ENCODE assay signal across 1 cellular context in the genomic region with DNA sequence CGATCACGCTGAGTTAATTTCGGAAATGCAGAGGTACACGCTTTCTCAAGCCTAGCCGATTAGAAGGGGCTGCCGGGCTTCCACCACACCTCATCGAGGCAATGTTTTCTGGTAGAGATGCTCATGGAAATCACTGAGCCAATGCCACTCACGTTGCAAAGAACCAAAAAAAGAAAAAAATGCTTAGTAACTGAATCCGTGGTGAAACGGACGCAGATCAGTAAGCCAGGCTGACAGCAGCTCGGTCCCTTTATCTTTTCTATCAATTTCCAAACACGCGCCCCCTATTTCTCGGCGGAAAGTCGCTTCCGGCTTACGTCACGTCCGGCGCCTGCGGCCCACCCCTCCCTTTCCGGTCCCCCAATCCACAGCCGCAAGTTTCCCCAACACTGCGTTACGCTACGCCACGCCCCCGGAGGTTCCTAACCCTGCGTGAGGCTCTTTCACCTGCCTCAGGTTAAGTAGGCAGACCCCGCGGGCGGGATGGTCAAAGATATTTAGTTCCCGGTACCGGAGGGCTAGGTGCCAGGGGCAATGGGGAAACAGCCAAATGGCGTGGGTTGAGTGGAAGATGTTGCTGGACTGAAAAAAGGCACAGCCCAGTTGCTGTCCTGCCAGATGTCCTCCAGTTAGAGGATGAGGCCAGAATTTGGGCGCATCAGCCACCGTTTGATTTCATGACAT.
TF ChIP-seq lines count a peak whose summit lies in the region.

A gene with protein sequence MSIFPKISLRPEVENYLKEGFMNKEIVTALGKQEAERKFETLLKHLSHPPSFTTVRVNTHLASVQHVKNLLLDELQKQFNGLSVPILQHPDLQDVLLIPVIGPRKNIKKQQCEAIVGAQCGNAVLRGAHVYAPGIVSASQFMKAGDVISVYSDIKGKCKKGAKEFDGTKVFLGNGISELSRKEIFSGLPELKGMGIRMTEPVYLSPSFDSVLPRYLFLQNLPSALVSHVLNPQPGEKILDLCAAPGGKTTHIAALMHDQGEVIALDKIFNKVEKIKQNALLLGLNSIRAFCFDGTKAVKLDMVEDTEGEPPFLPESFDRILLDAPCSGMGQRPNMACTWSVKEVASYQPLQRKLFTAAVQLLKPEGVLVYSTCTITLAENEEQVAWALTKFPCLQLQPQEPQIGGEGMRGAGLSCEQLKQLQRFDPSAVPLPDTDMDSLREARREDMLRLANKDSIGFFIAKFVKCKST (minus strand): TSS at position 264 of the 684 bp plus-strand sequence. CDS start 384 bp downstream, outside the sequence.

TF ChIP-seq in HepG2, 621 proteins besides CTCF, POLR2A, EP300 and RAD21 (continued from another document and continues in another):
- TF ChIP-seq, protein P1, sequence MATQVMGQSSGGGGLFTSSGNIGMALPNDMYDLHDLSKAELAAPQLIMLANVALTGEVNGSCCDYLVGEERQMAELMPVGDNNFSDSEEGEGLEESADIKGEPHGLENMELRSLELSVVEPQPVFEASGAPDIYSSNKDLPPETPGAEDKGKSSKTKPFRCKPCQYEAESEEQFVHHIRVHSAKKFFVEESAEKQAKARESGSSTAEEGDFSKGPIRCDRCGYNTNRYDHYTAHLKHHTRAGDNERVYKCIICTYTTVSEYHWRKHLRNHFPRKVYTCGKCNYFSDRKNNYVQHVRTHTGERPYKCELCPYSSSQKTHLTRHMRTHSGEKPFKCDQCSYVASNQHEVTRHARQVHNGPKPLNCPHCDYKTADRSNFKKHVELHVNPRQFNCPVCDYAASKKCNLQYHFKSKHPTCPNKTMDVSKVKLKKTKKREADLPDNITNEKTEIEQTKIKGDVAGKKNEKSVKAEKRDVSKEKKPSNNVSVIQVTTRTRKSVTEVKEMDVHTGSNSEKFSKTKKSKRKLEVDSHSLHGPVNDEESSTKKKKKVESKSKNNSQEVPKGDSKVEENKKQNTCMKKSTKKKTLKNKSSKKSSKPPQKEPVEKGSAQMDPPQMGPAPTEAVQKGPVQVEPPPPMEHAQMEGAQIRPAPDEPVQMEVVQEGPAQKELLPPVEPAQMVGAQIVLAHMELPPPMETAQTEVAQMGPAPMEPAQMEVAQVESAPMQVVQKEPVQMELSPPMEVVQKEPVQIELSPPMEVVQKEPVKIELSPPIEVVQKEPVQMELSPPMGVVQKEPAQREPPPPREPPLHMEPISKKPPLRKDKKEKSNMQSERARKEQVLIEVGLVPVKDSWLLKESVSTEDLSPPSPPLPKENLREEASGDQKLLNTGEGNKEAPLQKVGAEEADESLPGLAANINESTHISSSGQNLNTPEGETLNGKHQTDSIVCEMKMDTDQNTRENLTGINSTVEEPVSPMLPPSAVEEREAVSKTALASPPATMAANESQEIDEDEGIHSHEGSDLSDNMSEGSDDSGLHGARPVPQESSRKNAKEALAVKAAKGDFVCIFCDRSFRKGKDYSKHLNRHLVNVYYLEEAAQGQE (IDR thresholded peaks at IDR 0.05; ENCODE audit: borderline replicate concordance in 1 of 2, low read depth in 1 of 2, low read length in 2 of 2), result peak in 1 of 2 experiments; percentile 11; a peak in 1 of 4 replicates
- TF ChIP-seq TBL1XR1 (IDR thresholded peaks at IDR 0.05; ENCODE audit: borderline replicate concordance, low read length, partially characterized antibody) (peak; percentile 54), ARNT2 (CRISPR knock-in tag; IDR thresholded peaks at IDR 0.05; ENCODE audit: low read depth) (peak; percentile 77; the same call in 1 of the 2 replicates), ATM (IDR thresholded peaks at IDR 0.05; ENCODE audit: borderline replicate concordance) (no peak), ZNF775 (CRISPR knock-in tag; IDR thresholded peaks at IDR 0.05; ENCODE audit: borderline replicate concordance) (no peak), ZSCAN21 (CRISPR knock-in tag; IDR thresholded peaks at IDR 0.05; ENCODE audit: borderline replicate concordance) (peak; percentile 45; the same call in 1 of the 2 replicates), TBX2 (CRISPR knock-in tag; IDR thresholded peaks at IDR 0.05; ENCODE audit: borderline replicate concordance) (peak; percentile 66; the same call in 1 of the 2 replicates), ONECUT2 (CRISPR knock-in tag; IDR thresholded peaks at IDR 0.05) (no peak), ZNF891 (CRISPR knock-in tag; IDR thresholded peaks at IDR 0.05) (peak; percentile 70; the same call in 1 of the 2 replicates), ZC3H13 (CRISPR knock-in tag; IDR thresholded peaks at IDR 0.05) (no peak), MED1 (CRISPR knock-in tag; IDR thresholded peaks at IDR 0.05) (peak; percentile 56), ZNF256 (CRISPR knock-in tag; conservative IDR thresholded peaks at IDR 0.05) (no peak), POLR2G (IDR thresholded peaks at IDR 0.05; ENCODE audit: low read depth, low read length) (peak; percentile 84), FOXC1 (CRISPR knock-in tag; IDR thresholded peaks at IDR 0.05; ENCODE audit: borderline replicate concordance) (peak; percentile 79; the same call in 1 of the 2 replicates), IRX3 (CRISPR knock-in tag; IDR thresholded peaks at IDR 0.05; ENCODE audit: borderline replicate concordance, low read depth) (no peak), ZNF746 (CRISPR knock-in tag; IDR thresholded peaks at IDR 0.05) (peak; percentile 43; the same call in 1 of the 2 replicates), PHF8 (CRISPR knock-in tag; IDR thresholded peaks at IDR 0.05) (peak; percentile 81), KLF16 (CRISPR knock-in tag; IDR thresholded peaks at IDR 0.05) (peak in 1 of 2 experiments; percentile 77; a peak in 2 of 4 replicates), GATA4 (IDR thresholded peaks at IDR 0.05; ENCODE audit: borderline replicate concordance, low read depth) (0 out of 2 replicates have a peak, but pooled peaks have one; percentile 58), NFYB (CRISPR knock-in tag; IDR thresholded peaks at IDR 0.05) (peak; percentile 42; the same call in 1 of the 2 replicates)
- TF ChIP-seq, protein P2, sequence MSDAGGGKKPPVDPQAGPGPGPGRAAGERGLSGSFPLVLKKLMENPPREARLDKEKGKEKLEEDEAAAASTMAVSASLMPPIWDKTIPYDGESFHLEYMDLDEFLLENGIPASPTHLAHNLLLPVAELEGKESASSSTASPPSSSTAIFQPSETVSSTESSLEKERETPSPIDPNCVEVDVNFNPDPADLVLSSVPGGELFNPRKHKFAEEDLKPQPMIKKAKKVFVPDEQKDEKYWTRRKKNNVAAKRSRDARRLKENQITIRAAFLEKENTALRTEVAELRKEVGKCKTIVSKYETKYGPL (CRISPR knock-in tag; IDR thresholded peaks at IDR 0.05), result no peak
- TF ChIP-seq, protein P3, sequence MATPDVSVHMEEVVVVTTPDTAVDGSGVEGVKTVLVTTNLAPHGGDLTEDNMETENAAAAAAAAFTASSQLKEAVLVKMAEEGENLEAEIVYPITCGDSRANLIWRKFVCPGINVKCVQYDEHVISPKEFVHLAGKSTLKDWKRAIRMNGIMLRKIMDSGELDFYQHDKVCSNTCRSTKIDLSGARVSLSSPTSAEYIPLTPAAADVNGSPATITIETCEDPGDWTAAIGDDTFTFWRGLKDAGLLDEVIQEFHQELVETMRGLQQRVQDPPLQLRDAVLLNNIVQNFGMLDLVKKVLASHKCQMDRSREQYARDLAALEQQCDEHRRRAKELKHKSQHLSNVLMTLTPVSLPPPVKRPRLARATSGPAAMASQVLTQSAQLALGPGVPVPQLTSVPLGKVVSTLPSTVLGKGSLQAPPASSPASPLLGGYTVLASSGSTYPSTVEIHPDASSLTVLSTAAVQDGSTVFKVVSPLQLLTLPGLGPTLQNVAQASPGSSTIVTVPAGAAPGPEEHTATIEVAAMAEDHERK (CRISPR knock-in tag; IDR thresholded peaks at IDR 0.05; ENCODE audit: low read depth), result 0 out of 2 replicates have a peak, but pooled peaks have one; percentile 32
- TF ChIP-seq, protein P4, sequence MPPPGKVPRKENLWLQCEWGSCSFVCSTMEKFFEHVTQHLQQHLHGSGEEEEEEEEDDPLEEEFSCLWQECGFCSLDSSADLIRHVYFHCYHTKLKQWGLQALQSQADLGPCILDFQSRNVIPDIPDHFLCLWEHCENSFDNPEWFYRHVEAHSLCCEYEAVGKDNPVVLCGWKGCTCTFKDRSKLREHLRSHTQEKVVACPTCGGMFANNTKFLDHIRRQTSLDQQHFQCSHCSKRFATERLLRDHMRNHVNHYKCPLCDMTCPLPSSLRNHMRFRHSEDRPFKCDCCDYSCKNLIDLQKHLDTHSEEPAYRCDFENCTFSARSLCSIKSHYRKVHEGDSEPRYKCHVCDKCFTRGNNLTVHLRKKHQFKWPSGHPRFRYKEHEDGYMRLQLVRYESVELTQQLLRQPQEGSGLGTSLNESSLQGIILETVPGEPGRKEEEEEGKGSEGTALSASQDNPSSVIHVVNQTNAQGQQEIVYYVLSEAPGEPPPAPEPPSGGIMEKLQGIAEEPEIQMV (CRISPR knock-in tag; IDR thresholded peaks at IDR 0.05; ENCODE audit: low read depth), result peak; percentile 45; the same call in 1 of the 2 replicates
- TF ChIP-seq, protein P5, sequence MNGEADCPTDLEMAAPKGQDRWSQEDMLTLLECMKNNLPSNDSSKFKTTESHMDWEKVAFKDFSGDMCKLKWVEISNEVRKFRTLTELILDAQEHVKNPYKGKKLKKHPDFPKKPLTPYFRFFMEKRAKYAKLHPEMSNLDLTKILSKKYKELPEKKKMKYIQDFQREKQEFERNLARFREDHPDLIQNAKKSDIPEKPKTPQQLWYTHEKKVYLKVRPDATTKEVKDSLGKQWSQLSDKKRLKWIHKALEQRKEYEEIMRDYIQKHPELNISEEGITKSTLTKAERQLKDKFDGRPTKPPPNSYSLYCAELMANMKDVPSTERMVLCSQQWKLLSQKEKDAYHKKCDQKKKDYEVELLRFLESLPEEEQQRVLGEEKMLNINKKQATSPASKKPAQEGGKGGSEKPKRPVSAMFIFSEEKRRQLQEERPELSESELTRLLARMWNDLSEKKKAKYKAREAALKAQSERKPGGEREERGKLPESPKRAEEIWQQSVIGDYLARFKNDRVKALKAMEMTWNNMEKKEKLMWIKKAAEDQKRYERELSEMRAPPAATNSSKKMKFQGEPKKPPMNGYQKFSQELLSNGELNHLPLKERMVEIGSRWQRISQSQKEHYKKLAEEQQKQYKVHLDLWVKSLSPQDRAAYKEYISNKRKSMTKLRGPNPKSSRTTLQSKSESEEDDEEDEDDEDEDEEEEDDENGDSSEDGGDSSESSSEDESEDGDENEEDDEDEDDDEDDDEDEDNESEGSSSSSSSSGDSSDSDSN (CRISPR knock-in tag; IDR thresholded peaks at IDR 0.05), result no peak
- TF ChIP-seq, protein P6, sequence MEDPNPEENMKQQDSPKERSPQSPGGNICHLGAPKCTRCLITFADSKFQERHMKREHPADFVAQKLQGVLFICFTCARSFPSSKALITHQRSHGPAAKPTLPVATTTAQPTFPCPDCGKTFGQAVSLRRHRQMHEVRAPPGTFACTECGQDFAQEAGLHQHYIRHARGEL (CRISPR knock-in tag; IDR thresholded peaks at IDR 0.05), result 0 out of 2 replicates have a peak, but pooled peaks have one; percentile 48
- TF ChIP-seq, protein P7, sequence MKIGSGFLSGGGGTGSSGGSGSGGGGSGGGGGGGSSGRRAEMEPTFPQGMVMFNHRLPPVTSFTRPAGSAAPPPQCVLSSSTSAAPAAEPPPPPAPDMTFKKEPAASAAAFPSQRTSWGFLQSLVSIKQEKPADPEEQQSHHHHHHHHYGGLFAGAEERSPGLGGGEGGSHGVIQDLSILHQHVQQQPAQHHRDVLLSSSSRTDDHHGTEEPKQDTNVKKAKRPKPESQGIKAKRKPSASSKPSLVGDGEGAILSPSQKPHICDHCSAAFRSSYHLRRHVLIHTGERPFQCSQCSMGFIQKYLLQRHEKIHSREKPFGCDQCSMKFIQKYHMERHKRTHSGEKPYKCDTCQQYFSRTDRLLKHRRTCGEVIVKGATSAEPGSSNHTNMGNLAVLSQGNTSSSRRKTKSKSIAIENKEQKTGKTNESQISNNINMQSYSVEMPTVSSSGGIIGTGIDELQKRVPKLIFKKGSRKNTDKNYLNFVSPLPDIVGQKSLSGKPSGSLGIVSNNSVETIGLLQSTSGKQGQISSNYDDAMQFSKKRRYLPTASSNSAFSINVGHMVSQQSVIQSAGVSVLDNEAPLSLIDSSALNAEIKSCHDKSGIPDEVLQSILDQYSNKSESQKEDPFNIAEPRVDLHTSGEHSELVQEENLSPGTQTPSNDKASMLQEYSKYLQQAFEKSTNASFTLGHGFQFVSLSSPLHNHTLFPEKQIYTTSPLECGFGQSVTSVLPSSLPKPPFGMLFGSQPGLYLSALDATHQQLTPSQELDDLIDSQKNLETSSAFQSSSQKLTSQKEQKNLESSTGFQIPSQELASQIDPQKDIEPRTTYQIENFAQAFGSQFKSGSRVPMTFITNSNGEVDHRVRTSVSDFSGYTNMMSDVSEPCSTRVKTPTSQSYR (CRISPR knock-in tag; IDR thresholded peaks at IDR 0.05; ENCODE audit: borderline replicate concordance), result no peak; the same call in 1 of the 2 replicates
- TF ChIP-seq, protein P8, sequence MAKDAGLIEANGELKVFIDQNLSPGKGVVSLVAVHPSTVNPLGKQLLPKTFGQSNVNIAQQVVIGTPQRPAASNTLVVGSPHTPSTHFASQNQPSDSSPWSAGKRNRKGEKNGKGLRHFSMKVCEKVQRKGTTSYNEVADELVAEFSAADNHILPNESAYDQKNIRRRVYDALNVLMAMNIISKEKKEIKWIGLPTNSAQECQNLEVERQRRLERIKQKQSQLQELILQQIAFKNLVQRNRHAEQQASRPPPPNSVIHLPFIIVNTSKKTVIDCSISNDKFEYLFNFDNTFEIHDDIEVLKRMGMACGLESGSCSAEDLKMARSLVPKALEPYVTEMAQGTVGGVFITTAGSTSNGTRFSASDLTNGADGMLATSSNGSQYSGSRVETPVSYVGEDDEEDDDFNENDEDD (CRISPR knock-in tag; IDR thresholded peaks at IDR 0.05; ENCODE audit: borderline replicate concordance), result peak; percentile 84; the same call in 1 of the 2 replicates
- TF ChIP-seq, protein P9, sequence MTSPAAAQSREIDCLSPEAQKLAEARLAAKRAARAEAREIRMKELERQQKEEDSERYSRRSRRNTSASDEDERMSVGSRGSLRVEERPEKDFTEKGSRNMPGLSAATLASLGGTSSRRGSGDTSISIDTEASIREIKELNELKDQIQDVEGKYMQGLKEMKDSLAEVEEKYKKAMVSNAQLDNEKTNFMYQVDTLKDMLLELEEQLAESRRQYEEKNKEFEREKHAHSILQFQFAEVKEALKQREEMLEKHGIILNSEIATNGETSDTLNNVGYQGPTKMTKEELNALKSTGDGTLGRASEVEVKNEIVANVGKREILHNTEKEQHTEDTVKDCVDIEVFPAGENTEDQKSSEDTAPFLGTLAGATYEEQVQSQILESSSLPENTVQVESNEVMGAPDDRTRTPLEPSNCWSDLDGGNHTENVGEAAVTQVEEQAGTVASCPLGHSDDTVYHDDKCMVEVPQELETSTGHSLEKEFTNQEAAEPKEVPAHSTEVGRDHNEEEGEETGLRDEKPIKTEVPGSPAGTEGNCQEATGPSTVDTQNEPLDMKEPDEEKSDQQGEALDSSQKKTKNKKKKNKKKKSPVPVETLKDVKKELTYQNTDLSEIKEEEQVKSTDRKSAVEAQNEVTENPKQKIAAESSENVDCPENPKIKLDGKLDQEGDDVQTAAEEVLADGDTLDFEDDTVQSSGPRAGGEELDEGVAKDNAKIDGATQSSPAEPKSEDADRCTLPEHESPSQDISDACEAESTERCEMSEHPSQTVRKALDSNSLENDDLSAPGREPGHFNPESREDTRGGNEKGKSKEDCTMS (CRISPR knock-in tag; conservative IDR thresholded peaks at IDR 0.05), result no peak
- TF ChIP-seq, protein P10, sequence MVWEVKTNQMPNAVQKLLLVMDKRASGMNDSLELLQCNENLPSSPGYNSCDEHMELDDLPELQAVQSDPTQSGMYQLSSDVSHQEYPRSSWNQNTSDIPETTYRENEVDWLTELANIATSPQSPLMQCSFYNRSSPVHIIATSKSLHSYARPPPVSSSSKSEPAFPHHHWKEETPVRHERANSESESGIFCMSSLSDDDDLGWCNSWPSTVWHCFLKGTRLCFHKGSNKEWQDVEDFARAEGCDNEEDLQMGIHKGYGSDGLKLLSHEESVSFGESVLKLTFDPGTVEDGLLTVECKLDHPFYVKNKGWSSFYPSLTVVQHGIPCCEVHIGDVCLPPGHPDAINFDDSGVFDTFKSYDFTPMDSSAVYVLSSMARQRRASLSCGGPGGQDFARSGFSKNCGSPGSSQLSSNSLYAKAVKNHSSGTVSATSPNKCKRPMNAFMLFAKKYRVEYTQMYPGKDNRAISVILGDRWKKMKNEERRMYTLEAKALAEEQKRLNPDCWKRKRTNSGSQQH (CRISPR knock-in tag; IDR thresholded peaks at IDR 0.05; ENCODE audit: low read depth), result peak; percentile 46; the same call in 1 of the 2 replicates
